ENCODE assay signal across 9 cellular contexts in genomic region chr9:72557549-72557948, GRCh38. TPM values are rescaled to one million over a fixed set of nuclear protein-coding genes. Genes with fewer than 3 reads are reported as not detected.
DNase-seq lines count a peak whose midpoint lies in the region; ATAC-seq and TF ChIP-seq lines count a peak whose summit lies in the region.
"Had no signal": no experiment of that assay in that cellular context is flagged by ENCODE, and none has a peak within 500 bp of the region (broad histone marks: within the 10 kb centered on the region; RNA-seq: fewer than 3 reads in every experiment).

No MANE protein-coding gene starts in this region.

- H3K4me2 ChIP-seq in MM.1S (ENCODE audit: low read depth, low read length): no peak overlapping the region

- TF ChIP-seq CTCF in chondrocyte (IDR thresholded peaks at IDR 0.05) (no peak), osteocyte (IDR thresholded peaks at IDR 0.05) (no peak), MM.1S (IDR thresholded peaks at IDR 0.05; ENCODE audit: low read length) (no peak)

- no peak overlapping the region for H2AFZ ChIP-seq in MM.1S (ENCODE audit: low read length)

- H3K9me3 ChIP-seq in T-helper 17 cell (ENCODE audit: control insufficient read depth, low read length, poor library complexity, severe bottlenecking): no peaks in the 10 kb centered on the region
- no peaks in the 10 kb centered on the region for H3K9me3 ChIP-seq in MM.1S (replicated peaks; ENCODE audit: insufficient read depth, low read length)

- H3K27ac Mint-ChIP-seq in T-helper 17 cell (peak overlapping the region; percentile 47), chondrocyte (ENCODE audit: unreplicated experiment) (peak overlapping the region; percentile 86), osteocyte (ENCODE audit: unreplicated experiment) (peak overlapping the region; percentile 95)
- H3K27ac Mint-ChIP-seq: memory B cell had no signal

- no peaks in the 10 kb centered on the region for H3K27me3 Mint-ChIP-seq in T-helper 17 cell
- H3K27me3 Mint-ChIP-seq in chondrocyte (ENCODE audit: low read depth): no peaks in the 10 kb centered on the region
- H3K27me3 Mint-ChIP-seq in osteocyte (ENCODE audit: unreplicated experiment): no peaks in the 10 kb centered on the region

- ATAC-seq in T-helper 17 cell: peak; percentile 47
- no peak for ATAC-seq in GM21619 (IDR thresholded peaks at IDR 0.05; ENCODE audit: unreplicated experiment)
- no peak for ATAC-seq in HG02870 (IDR thresholded peaks at IDR 0.05; ENCODE audit: unreplicated experiment)

- H3K9me3 Mint-ChIP-seq in chondrocyte (ENCODE audit: low read depth) (no peaks in the 10 kb centered on the region), osteocyte (ENCODE audit: unreplicated experiment) (no peaks in the 10 kb centered on the region)
- H3K9me3 Mint-ChIP-seq: memory B cell had no signal

- no peaks in the 10 kb centered on the region for H4K20me1 ChIP-seq in MM.1S (ENCODE audit: insufficient read depth, low read length)

- no peaks in the 10 kb centered on the region for H3K9me2 ChIP-seq in MM.1S (replicated peaks; ENCODE audit: insufficient read depth, low read length)

- no peaks in the 10 kb centered on the region for H3F3A ChIP-seq in MM.1S (ENCODE audit: insufficient read depth, low read length)

- peaks cover 5% of the 10 kb centered on the region for H3K4me1 Mint-ChIP-seq in T-helper 17 cell
- peaks cover 43% of the 10 kb centered on the region for H3K4me1 Mint-ChIP-seq in chondrocyte (ENCODE audit: low read depth)
- peaks cover 54% of the 10 kb centered on the region for H3K4me1 Mint-ChIP-seq in osteocyte (ENCODE audit: unreplicated experiment)
- H3K4me1 Mint-ChIP-seq: memory B cell had no signal

- no peak overlapping the region for H3K27ac ChIP-seq in MM.1S (ENCODE audit: low read length)

- no peak overlapping the region for H3K4me3 ChIP-seq in MM.1S (ENCODE audit: low read length)

- no peak overlapping the region for H3K9ac ChIP-seq in MM.1S (ENCODE audit: low read length)

- no peaks in the 10 kb centered on the region for H3K27me3 ChIP-seq in MM.1S (replicated peaks; ENCODE audit: insufficient read depth, low read length)

- H3K79me2 ChIP-seq in MM.1S (ENCODE audit: low read length): no peaks in the 10 kb centered on the region

- no peaks in the 10 kb centered on the region for H3K4me1 ChIP-seq in MM.1S (ENCODE audit: low read length)

- peak; percentile 89 for DNase-seq in GM04503 (ENCODE audit: low read depth)
- DNase-seq in T-helper 17 cell: peak in 1 of 3 donors; percentile 11
- no peak for DNase-seq in chondrocyte (ENCODE audit: low spot score)
- DNase-seq in osteocyte (ENCODE audit: extremely low spot score, unreplicated experiment): no peak
- no peak for DNase-seq in posterior vena cava (ENCODE audit: low spot score)
- no peak for DNase-seq in MM.1S

- H3K36me3 Mint-ChIP-seq in T-helper 17 cell (ENCODE audit: low read depth): no peaks in the 10 kb centered on the region
- no peaks in the 10 kb centered on the region for H3K36me3 Mint-ChIP-seq in chondrocyte (ENCODE audit: low read depth)
- no peaks in the 10 kb centered on the region for H3K36me3 Mint-ChIP-seq in osteocyte (ENCODE audit: unreplicated experiment)
- H3K36me3 Mint-ChIP-seq: memory B cell had no signal

- no peak overlapping the region for H3K4me3 Mint-ChIP-seq in T-helper 17 cell
- H3K4me3 Mint-ChIP-seq in chondrocyte (ENCODE audit: unreplicated experiment): no peak overlapping the region
- no peak overlapping the region for H3K4me3 Mint-ChIP-seq in osteocyte (ENCODE audit: unreplicated experiment)
- H3K4me3 Mint-ChIP-seq: memory B cell had no signal

- no peaks in the 10 kb centered on the region for H3K36me3 ChIP-seq in MM.1S (replicated peaks; ENCODE audit: insufficient read depth, low read length)

- intact Hi-C loops in posterior vena cava (cut with DNase I): no loop called here

RNA-seq across cellular contexts. Expression of gene TMC1, which starts 36.1 kb away (rescaled TPM):
- total RNA-seq in T-helper 17 cell (not detected), chondrocyte (not detected in 3 replicates), osteocyte (not detected in 2 replicates), posterior vena cava (under 1 TPM; 0.69 to 1.00 TPM)
